8 cellular contexts compared by ENCODE assay signal in genomic region chr1:25818569-25818968, GRCh38. TPM values are rescaled to one million over a fixed set of nuclear protein-coding genes. Genes with fewer than 3 reads are reported as not detected.
DNase-seq lines count a peak whose midpoint lies in the region; ATAC-seq and TF ChIP-seq lines count a peak whose summit lies in the region.

No MANE protein-coding gene starts in this region.

- no peaks in the 10 kb centered on the region for H3K27me3 ChIP-seq in CD4-positive, alpha-beta memory T cell (ENCODE audit: insufficient read depth, low read length)
- H3K27me3 ChIP-seq in PC-9 (ENCODE audit: insufficient read depth, low read depth) (no peaks in the 10 kb centered on the region), neuron (ENCODE audit: insufficient read depth, low read length) (no peaks in the 10 kb centered on the region)

- H3K4me1 Mint-ChIP-seq in CD4-positive, alpha-beta memory T cell: peaks cover 28 to 41% (median 34%) of the 10 kb centered on the region in 4 donors

- POLR2A ChIA-PET in CD4-positive, alpha-beta memory T cell (lab: Charles Lee; ENCODE audit: partially characterized antibody): interaction anchor here (1.4 to 4.9 kb wide), 8 partner anchors 9 to 586 kb away, joined by 4 to 36 read pairs (median 15); partner anchors contain the start of genes PAQR7, SELENON and SYF2
- POLR2A ChIA-PET in PC-9 (lab: Charles Lee; ENCODE audit: unreplicated experiment): interaction anchor here (0.7 kb wide), 1 partner anchor 164 kb away, joined by 4 read pairs; no protein-coding TSS in a partner anchor

- no peaks in the 10 kb centered on the region for H3K27me3 Mint-ChIP-seq in CD4-positive, alpha-beta memory T cell

- no peak overlapping the region for H3K4me3 ChIP-seq in CD4-positive, alpha-beta memory T cell (ENCODE audit: low read length in 2 of 2)
- H3K4me3 ChIP-seq in PC-9 (peak overlapping the region; percentile 83; the same call in 1 of the 2 replicates), epithelial cell of esophagus (ENCODE audit: low read length) (peak overlapping the region; percentile 84), neuron (ENCODE audit: low read length) (peak overlapping the region; percentile 69)

- no peak overlapping the region for H2AFZ ChIP-seq in PC-9
- no peak overlapping the region for H2AFZ ChIP-seq in neuron (ENCODE audit: low read depth, low read length)

- TF ChIP-seq CTCF in PC-9 (conservative IDR thresholded peaks at IDR 0.05) (no peak), epithelial cell of esophagus (IDR thresholded peaks at IDR 0.05; ENCODE audit: insufficient read depth, low read depth, low read length, missing control alignments) (no peak)

- H3K9me2 ChIP-seq in PC-9 (ENCODE audit: insufficient read depth): no peaks in the 10 kb centered on the region

- H3K4me2 ChIP-seq in PC-9: peak overlapping the region; percentile 98

- CTCF ChIA-PET in CD4-positive, alpha-beta memory T cell (lab: Charles Lee; ENCODE audit: partially characterized antibody): interaction anchor here (1.5 to 3.0 kb wide), 2 partner anchors 77 to 314 kb away, joined by 4 to 11 read pairs; no protein-coding TSS in a partner anchor
- CTCF ChIA-PET in PC-9 (lab: Charles Lee): interaction anchor here (0.6 kb wide), 1 partner anchor 652 kb away, joined by 4 read pairs; no protein-coding TSS in a partner anchor

- peak overlapping the region; percentile 91 to 99 (median 97) for H3K27ac Mint-ChIP-seq in CD4-positive, alpha-beta memory T cell

- H3F3A ChIP-seq in PC-9 (ENCODE audit: insufficient read depth, low read depth): peaks cover 10% of the 10 kb centered on the region

- peak overlapping the region; percentile 92 to 97 (median 96) for H3K4me3 Mint-ChIP-seq in CD4-positive, alpha-beta memory T cell

- intact Hi-C loops in CD4-positive, alpha-beta memory T cell (cut with micrococcal nuclease): loop anchor here (5.0 kb wide), 1 partner anchor 256 kb away; no protein-coding TSS in a partner anchor
- intact Hi-C loops in PC-9 (cut with micrococcal nuclease; ENCODE audit: unreplicated experiment): loop anchor here (10.0 kb wide), 1 partner anchor 574 kb away; the partner anchor contains the start of gene RSRP1

- no peak for DNase-seq in CD4-positive, alpha-beta memory T cell
- DNase-seq in PC-9: no peak
- no peak for DNase-seq in epithelial cell of esophagus (ENCODE audit: low read depth)
- no peak for DNase-seq in NOMO-1 (lab: John Stamatoyannopoulos, UW; ENCODE audit: unreplicated experiment in 2 of 2)
- DNase-seq in NCI-H2171 treated with DMSO at 0.1 percent for 48 hours (lab: John Stamatoyannopoulos, UW): no peak
- no peak for DNase-seq in NCI-H82 (lab: John Stamatoyannopoulos, UW)

- H3K4me1 ChIP-seq in CD4-positive, alpha-beta memory T cell (ENCODE audit: insufficient read depth, low read length): peaks cover 31% of the 10 kb centered on the region
- H3K4me1 ChIP-seq in PC-9 (replicated peaks; ENCODE audit: insufficient read depth) (peaks cover 16% of the 10 kb centered on the region), neuron (ENCODE audit: insufficient read depth, low read length) (peaks cover 25% of the 10 kb centered on the region)

- H3K27ac ChIP-seq in CD4-positive, alpha-beta memory T cell (ENCODE audit: low read depth, low read length): no peak overlapping the region
- no peak overlapping the region for H3K27ac ChIP-seq in PC-9

- H3K36me3 ChIP-seq in CD4-positive, alpha-beta memory T cell (ENCODE audit: insufficient read depth, low read length): no peaks in the 10 kb centered on the region
- H3K36me3 ChIP-seq in PC-9 (ENCODE audit: low read depth): no peaks in the 10 kb centered on the region
- peaks cover 27% of the 10 kb centered on the region for H3K36me3 ChIP-seq in neuron (ENCODE audit: insufficient read depth, low read length)

- H4K20me1 ChIP-seq in PC-9 (ENCODE audit: insufficient read depth): no peaks in the 10 kb centered on the region

- peaks cover 27% of the 10 kb centered on the region for H3K79me2 ChIP-seq in PC-9 (ENCODE audit: low read depth)

- no peaks in the 10 kb centered on the region for H3K9me3 ChIP-seq in CD4-positive, alpha-beta memory T cell (ENCODE audit: control insufficient read depth in 1 of 2, low read length in 2 of 2)
- H3K9me3 ChIP-seq in PC-9 (ENCODE audit: insufficient read depth, low read depth) (no peaks in the 10 kb centered on the region), neuron (ENCODE audit: low read length) (no peaks in the 10 kb centered on the region)

- H3K9me3 Mint-ChIP-seq in CD4-positive, alpha-beta memory T cell: peaks cover 0 to 2% (median 0%) of the 10 kb centered on the region in 8 donors

- no TSS peak for BruUV-seq in PC-9 (replicated peaks; lab: Mats Ljungman, UMichigan)

- ATAC-seq in GM19324 (IDR thresholded peaks at IDR 0.05; ENCODE audit: low FRiP score, unreplicated experiment): no peak

- H3K36me3 Mint-ChIP-seq in CD4-positive, alpha-beta memory T cell: peaks cover 4 to 14% of the 10 kb centered on the region in 2 donors

RNA-seq across cellular contexts. Expression of gene MTFR1L, which starts 1.2 kb away (rescaled TPM):
- 10 to 100 TPM; 53.3 to 57.2 TPM for total RNA-seq in CD4-positive, alpha-beta memory T cell
- polyA plus RNA-seq in CD4-positive, alpha-beta memory T cell: 10 to 100 TPM; 27.5 to 58.4 TPM
- 40.9 and 41.7 TPM in 2 replicates for total RNA-seq in PC-9 (2021)

RNA-seq across cellular contexts. Expression of gene SELENON, which starts 18.6 kb away (rescaled TPM):
- 10 to 100 TPM; 24.8 to 26.2 TPM for total RNA-seq in CD4-positive, alpha-beta memory T cell
- polyA plus RNA-seq in CD4-positive, alpha-beta memory T cell: 1 to 10 TPM in 1 of 2 donors, under 1 TPM in 1; 0.65 to 6.5 TPM
- total RNA-seq in PC-9 (2021): 39.0 and 44.3 TPM in 2 replicates

RNA-seq across cellular contexts. Expression of gene AUNIP, which starts 40.7 kb away (rescaled TPM):
- not detected for total RNA-seq in CD4-positive, alpha-beta memory T cell
- not detected for polyA plus RNA-seq in CD4-positive, alpha-beta memory T cell
- 11.0 and 11.3 TPM in 2 replicates for total RNA-seq in PC-9 (2021)

RNA-seq across cellular contexts. Expression of gene PAQR7, which starts 56.9 kb away (rescaled TPM):
- 1 to 10 TPM; 2.1 to 2.6 TPM for total RNA-seq in CD4-positive, alpha-beta memory T cell
- under 1 TPM in 1 of 2 donors, not detected in 1; 0.29 TPM for polyA plus RNA-seq in CD4-positive, alpha-beta memory T cell
- total RNA-seq in PC-9 (2021): 30.2 and 34.0 TPM in 2 replicates

Comparison
In these comparisons a context has a peak if more than half of its experiments do, and no peak if none do; other contexts are left out.
1. H3K4me3 ChIP-seq: peak in PC-9 (single experiment), epithelial cell of esophagus (single experiment) and neuron (single experiment); none in CD4-positive, alpha-beta memory T cell (0 of 2).
2. RNA of gene AUNIP, which starts 40.7 kb away (total RNA-seq): 11.0 to 11.3 TPM in PC-9; not detected in CD4-positive, alpha-beta memory T cell; every median in the first group is over 10 times any median in the second.